In genomic region chr1:41789616-41790330, GRCh38 we compare ENCODE assay signal across 1 cellular context.
TF ChIP-seq lines count a peak whose summit lies in the region.

No MANE protein-coding gene starts in this region.

TF ChIP-seq in GM23338, 12 proteins besides CTCF, POLR2A, EP300 and RAD21:
- TF ChIP-seq ZNF331 (CRISPR knock-in tag; IDR thresholded peaks at IDR 0.05; ENCODE audit: low read depth), result no peak
- TF ChIP-seq JUNB (IDR thresholded peaks at IDR 0.05; ENCODE audit: unreplicated experiment), result no peak
- no peak for TF ChIP-seq CREB1 (CRISPR knock-in tag; IDR thresholded peaks at IDR 0.05; ENCODE audit: low read depth)
- no peak for TF ChIP-seq EZH2 (IDR thresholded peaks at IDR 0.05; ENCODE audit: low read depth, unreplicated experiment)
- no peak for TF ChIP-seq NANOG (IDR thresholded peaks at IDR 0.05; ENCODE audit: borderline replicate concordance)
- TF ChIP-seq ZNF462 (CRISPR knock-in tag; IDR thresholded peaks at IDR 0.05), result no peak
- no peak for TF ChIP-seq REST (IDR thresholded peaks at IDR 0.05; ENCODE audit: unreplicated experiment)
- TF ChIP-seq ETS1 (IDR thresholded peaks at IDR 0.05), result no peak
- no peak for TF ChIP-seq STAT1 (IDR thresholded peaks at IDR 0.05; ENCODE audit: unreplicated experiment)
- TF ChIP-seq ZNF114 (CRISPR knock-in tag; IDR thresholded peaks at IDR 0.05), result no peak
- TF ChIP-seq POLR2AphosphoS5 (IDR thresholded peaks at IDR 0.05; ENCODE audit: low read depth), result no peak
- no peak for TF ChIP-seq EZH2phosphoT487 (IDR thresholded peaks at IDR 0.05; ENCODE audit: unreplicated experiment)
